36 cellular contexts compared by ENCODE assay signal in genomic region chr3:78901544-78901943, GRCh38.
"Had no signal": no experiment of that assay in that cellular context is flagged by ENCODE, and none has a peak within 500 bp of the region (broad histone marks: within the 10 kb centered on the region; RNA-seq: fewer than 3 reads in every experiment).

No MANE protein-coding gene starts in this region.

- DNase-seq: activated B cell treated with CpG ODN at 0.5 μM for 24 hours; activated CD4-positive, alpha-beta memory T cell treated with anti-CD3 and anti-CD28 coated beads for 36 hours; activated CD4-positive, alpha-beta T cell treated with anti-CD3 and anti-CD28 coated beads for 4 hours; activated CD4-positive, alpha-beta T cell treated with anti-CD3 and anti-CD28 coated beads, Interleukin-2, amount 10 ng/mL, durations not matched to agents 24 days and 14 days; activated CD4-positive, alpha-beta T cell treated with anti-CD3 and anti-CD28 coated beads, Interleukin-2, amount 50 U/mL, for 1 hour; activated CD4-positive, alpha-beta T cell treated with anti-CD3 and anti-CD28 coated beads, Interleukin-2, amount 50 U/mL, for 4 hours; activated CD4-positive, CD25-positive, alpha-beta regulatory T cell treated with anti-CD3 and anti-CD28 coated beads, Interleukin-2, amount 50 U/mL, for 72 hours; activated CD8-positive, alpha-beta memory T cell treated with anti-CD3 and anti-CD28 coated beads, Interleukin-2, amount 50 U/mL, for 4 hours; activated CD8-positive, alpha-beta T cell treated with anti-CD3 and anti-CD28 coated beads for 36 hours; activated effector memory CD4-positive, alpha-beta T cell treated with Interleukin-2 at 50 U/mL for 16 hours; activated gamma-delta T cell; activated naive CD4-positive, alpha-beta T cell treated with anti-CD3 and anti-CD28 coated beads, Interleukin-2, amount 10 ng/mL, durations not matched to agents 7 days and 5 days; activated naive CD4-positive, alpha-beta T cell treated with Interleukin-2 at 50 U/mL for 16 hours; activated naive CD8-positive, alpha-beta T cell treated with anti-CD3 and anti-CD28 coated beads, Interleukin-2, amount 10 ng/mL, durations not matched to agents 7 days and 5 days; activated naive CD8-positive, alpha-beta T cell treated with anti-CD3 and anti-CD28 coated beads, Interleukin-2, amount 50 U/mL, for 24 hours; activated T-cell treated with anti-CD3 and anti-CD28 coated beads for 4 hours; activated T-cell treated with anti-CD3 and anti-CD28 coated beads, Interleukin-2, amount 50 U/mL, for 1 hour; activated T-cell treated with anti-CD3 and anti-CD28 coated beads, Interleukin-2, amount 50 U/mL, for 4 hours; activated T-cell treated with anti-CD3 and anti-CD28 coated beads, Interleukin-2, amount 50 U/mL, for 72 hours; amygdala; anterior cingulate cortex; cerebellar nuclear complex; T-helper 1 cell; T-helper 2 cell; T-helper 9 cell had no signal

- H3K9me3 Mint-ChIP-seq: activated B cell treated with CpG ODN at 0.5 μM for 24 hours; activated CD4-positive, alpha-beta T cell treated with anti-CD3 and anti-CD28 coated beads, Interleukin-2, amount 10 ng/mL, durations not matched to agents 24 days and 14 days; activated CD8-positive, alpha-beta T cell treated with anti-CD3 and anti-CD28 coated beads for 36 hours; activated naive CD4-positive, alpha-beta T cell treated with anti-CD3 and anti-CD28 coated beads, Interleukin-2, amount 50 U/mL, for 24 hours; activated naive CD8-positive, alpha-beta T cell treated with anti-CD3 and anti-CD28 coated beads, Interleukin-2, amount 10 ng/mL, durations not matched to agents 7 days and 5 days; activated naive CD8-positive, alpha-beta T cell treated with anti-CD3 and anti-CD28 coated beads, Interleukin-2, amount 50 U/mL, for 24 hours; activated T-helper 1 cell treated with anti-CD3 and anti-CD28 coated beads, Interleukin-12 subunit alpha, Interleukin-12 subunit beta, Interleukin-2, Interleukin-4 antibody, amounts not matched to agents 30 ng/mL and 10 ng/mL and 1 ng/mL, durations not matched to agents 14 hours and 24 hours and 36 hours; brain; T-helper 1 cell treated with Interleukin-12 subunit alpha and Interleukin-12 subunit beta and Interleukin-4 antibody, amounts not matched to agents 30 μg/mL and 1 μg/mL, for 36 hours had no signal

- H3K36me3 Mint-ChIP-seq: activated CD4-positive, alpha-beta memory T cell treated with anti-CD3 and anti-CD28 coated beads for 36 hours; activated naive CD4-positive, alpha-beta T cell treated with anti-CD3 and anti-CD28 coated beads, Interleukin-2, amount 10 ng/mL, durations not matched to agents 7 days and 5 days; activated naive CD4-positive, alpha-beta T cell treated with anti-CD3 and anti-CD28 coated beads, Interleukin-2, amount 50 U/mL, for 24 hours; activated naive CD8-positive, alpha-beta T cell; activated naive CD8-positive, alpha-beta T cell treated with anti-CD3 and anti-CD28 coated beads, Interleukin-2, amount 10 ng/mL, durations not matched to agents 7 days and 5 days; brain had no signal

- H3K27me3 Mint-ChIP-seq: activated B cell treated with CpG ODN at 0.5 μM for 24 hours; activated CD4-positive, alpha-beta memory T cell treated with anti-CD3 and anti-CD28 coated beads for 36 hours; activated CD4-positive, alpha-beta T cell treated with anti-CD3 and anti-CD28 coated beads, Interleukin-2, amount 10 ng/mL, durations not matched to agents 24 days and 14 days; activated CD8-positive, alpha-beta T cell treated with anti-CD3 and anti-CD28 coated beads for 36 hours; activated naive CD4-positive, alpha-beta T cell treated with anti-CD3 and anti-CD28 coated beads, Interleukin-2, amount 10 ng/mL, durations not matched to agents 7 days and 5 days; activated naive CD4-positive, alpha-beta T cell treated with anti-CD3 and anti-CD28 coated beads, Interleukin-2, amount 50 U/mL, for 24 hours; activated naive CD8-positive, alpha-beta T cell; activated naive CD8-positive, alpha-beta T cell treated with anti-CD3 and anti-CD28 coated beads, Interleukin-2, amount 10 ng/mL, durations not matched to agents 7 days and 5 days; activated naive CD8-positive, alpha-beta T cell treated with anti-CD3 and anti-CD28 coated beads, Interleukin-2, amount 50 U/mL, for 24 hours; activated T-helper 17 cell treated with anti-CD3 and anti-CD28 coated beads, Interleukin-2, amount 50 U/mL, for 72 hours; brain; central memory CD8-positive, alpha-beta T cell had no signal

- ATAC-seq: activated CD8-positive, alpha-beta T cell treated with anti-CD3 and anti-CD28 coated beads for 36 hours; activated naive CD8-positive, alpha-beta T cell treated with anti-CD3 and anti-CD28 coated beads, Interleukin-2, amount 50 U/mL, for 24 hours; activated T-cell treated with anti-CD3 and anti-CD28 coated beads, Interleukin-2, amount 50 U/mL, for 4 hours; activated T-cell treated with anti-CD3 and anti-CD28 coated beads, Interleukin-2, amount 50 U/mL, for 72 hours; activated T-helper 17 cell treated with anti-CD3 and anti-CD28 coated beads, Interleukin-2, amount 50 U/mL, for 72 hours had no signal

- H3K27ac ChIP-seq: ascending aorta, cardiac muscle cell, VCaP had no signal

- H3K27me3 ChIP-seq: ascending aorta, cardiac muscle cell had no signal

- H3K27ac Mint-ChIP-seq: activated B cell treated with CpG ODN at 0.5 μM for 24 hours; activated CD4-positive, alpha-beta memory T cell treated with anti-CD3 and anti-CD28 coated beads for 36 hours; activated CD4-positive, alpha-beta T cell treated with anti-CD3 and anti-CD28 coated beads, Interleukin-2, amount 10 ng/mL, durations not matched to agents 24 days and 14 days; activated CD8-positive, alpha-beta T cell treated with anti-CD3 and anti-CD28 coated beads for 36 hours; activated naive CD4-positive, alpha-beta T cell treated with anti-CD3 and anti-CD28 coated beads, Interleukin-2, amount 10 ng/mL, durations not matched to agents 7 days and 5 days; activated naive CD4-positive, alpha-beta T cell treated with anti-CD3 and anti-CD28 coated beads, Interleukin-2, amount 50 U/mL, for 24 hours; activated naive CD8-positive, alpha-beta T cell; activated naive CD8-positive, alpha-beta T cell treated with anti-CD3 and anti-CD28 coated beads, Interleukin-2, amount 10 ng/mL, durations not matched to agents 7 days and 5 days; activated naive CD8-positive, alpha-beta T cell treated with anti-CD3 and anti-CD28 coated beads, Interleukin-2, amount 50 U/mL, for 24 hours; activated T-cell treated with anti-CD3 and anti-CD28 coated beads, Interleukin-2, amount 50 U/mL, for 72 hours; activated T-helper 1 cell treated with anti-CD3 and anti-CD28 coated beads, Interleukin-12 subunit alpha, Interleukin-12 subunit beta, Interleukin-2, Interleukin-4 antibody, amounts not matched to agents 30 ng/mL and 10 ng/mL and 1 ng/mL, durations not matched to agents 14 hours and 24 hours and 36 hours; activated T-helper 17 cell treated with anti-CD3 and anti-CD28 coated beads, Interleukin-2, amount 50 U/mL, for 72 hours; brain; T-helper 1 cell treated with Interleukin-12 subunit alpha and Interleukin-12 subunit beta and Interleukin-4 antibody, amounts not matched to agents 30 μg/mL and 1 μg/mL, for 36 hours; T-helper 2 cell treated with Interferon-gamma antibody and Interleukin-4, amounts not matched to agents 5 μg/mL and 100 μg/mL, for 36 hours had no signal

- H3K4me3 Mint-ChIP-seq: activated B cell treated with CpG ODN at 0.5 μM for 24 hours; activated CD4-positive, alpha-beta memory T cell treated with anti-CD3 and anti-CD28 coated beads for 36 hours; activated CD4-positive, alpha-beta T cell treated with anti-CD3 and anti-CD28 coated beads, Interleukin-2, amount 10 ng/mL, durations not matched to agents 24 days and 14 days; activated CD8-positive, alpha-beta T cell treated with anti-CD3 and anti-CD28 coated beads for 36 hours; activated naive CD4-positive, alpha-beta T cell treated with anti-CD3 and anti-CD28 coated beads, Interleukin-2, amount 10 ng/mL, durations not matched to agents 7 days and 5 days; activated naive CD4-positive, alpha-beta T cell treated with anti-CD3 and anti-CD28 coated beads, Interleukin-2, amount 50 U/mL, for 24 hours; activated naive CD8-positive, alpha-beta T cell; activated naive CD8-positive, alpha-beta T cell treated with anti-CD3 and anti-CD28 coated beads, Interleukin-2, amount 10 ng/mL, durations not matched to agents 7 days and 5 days; activated naive CD8-positive, alpha-beta T cell treated with anti-CD3 and anti-CD28 coated beads, Interleukin-2, amount 50 U/mL, for 24 hours; activated T-cell treated with anti-CD3 and anti-CD28 coated beads, Interleukin-2, amount 50 U/mL, for 4 hours; activated T-cell treated with anti-CD3 and anti-CD28 coated beads, Interleukin-2, amount 50 U/mL, for 72 hours; activated T-helper 1 cell treated with anti-CD3 and anti-CD28 coated beads, Interleukin-12 subunit alpha, Interleukin-12 subunit beta, Interleukin-2, Interleukin-4 antibody, amounts not matched to agents 30 ng/mL and 10 ng/mL and 1 ng/mL, durations not matched to agents 14 hours and 24 hours and 36 hours; activated T-helper 17 cell treated with anti-CD3 and anti-CD28 coated beads, Interleukin-2, amount 50 U/mL, for 72 hours; brain; central memory CD8-positive, alpha-beta T cell; T-helper 1 cell treated with Interleukin-12 subunit alpha and Interleukin-12 subunit beta and Interleukin-4 antibody, amounts not matched to agents 30 μg/mL and 1 μg/mL, for 36 hours; T-helper 2 cell treated with Interferon-gamma antibody and Interleukin-4, amounts not matched to agents 5 μg/mL and 100 μg/mL, for 36 hours had no signal

- H3K36me3 ChIP-seq: ascending aorta, cardiac muscle cell had no signal

- H3K9me3 ChIP-seq: ascending aorta had no signal

- H3K4me1 Mint-ChIP-seq: activated B cell treated with CpG ODN at 0.5 μM for 24 hours; activated CD4-positive, alpha-beta T cell treated with anti-CD3 and anti-CD28 coated beads, Interleukin-2, amount 10 ng/mL, durations not matched to agents 24 days and 14 days; activated naive CD4-positive, alpha-beta T cell treated with anti-CD3 and anti-CD28 coated beads, Interleukin-2, amount 10 ng/mL, durations not matched to agents 7 days and 5 days; activated naive CD4-positive, alpha-beta T cell treated with anti-CD3 and anti-CD28 coated beads, Interleukin-2, amount 50 U/mL, for 24 hours; activated naive CD8-positive, alpha-beta T cell treated with anti-CD3 and anti-CD28 coated beads, Interleukin-2, amount 10 ng/mL, durations not matched to agents 7 days and 5 days; activated naive CD8-positive, alpha-beta T cell treated with anti-CD3 and anti-CD28 coated beads, Interleukin-2, amount 50 U/mL, for 24 hours; activated T-helper 17 cell treated with anti-CD3 and anti-CD28 coated beads, Interleukin-2, amount 50 U/mL, for 72 hours; central memory CD8-positive, alpha-beta T cell had no signal

- H3K4me3 ChIP-seq: ascending aorta, cardiac muscle cell had no signal
